17 cellular contexts compared by ENCODE assay signal in genomic region chr13:27977476-27978300, GRCh38. TPM values are rescaled to one million over a fixed set of nuclear protein-coding genes. Genes with fewer than 3 reads are reported as not detected.
DNase-seq lines count a peak whose midpoint lies in the region; ATAC-seq, FAIRE-seq and TF ChIP-seq lines count a peak whose summit lies in the region.
"Had no signal": no experiment of that assay in that cellular context is flagged by ENCODE, and none has a peak within 500 bp of the region (broad histone marks: within the 10 kb centered on the region; RNA-seq: fewer than 3 reads in every experiment).

No MANE protein-coding gene starts in this region.

- CTCF ChIA-PET in activated CD4-positive, alpha-beta T cell treated with anti-CD3 and anti-CD28 coated beads, Interleukin-2, amount 10 ng/mL, durations not matched to agents 7 days and 5 days (lab: Charles Lee): interaction anchor here (0.5 to 1.5 kb wide), 4 partner anchors 21 to 643 kb away, joined by 3 to 4 read pairs (median 3); no protein-coding TSS in a partner anchor
- CTCF ChIA-PET in WTC11 (lab: Charles Lee): interaction anchor here (1.0 to 12.5 kb wide), 10 partner anchors 10 to 188 kb away, joined by 3 to 134 read pairs (median 6); no protein-coding TSS in a partner anchor

- no peaks in the 10 kb centered on the region for H3K36me3 ChIP-seq in iPS-15b (ENCODE audit: control insufficient read depth, insufficient read depth, low read length)
- no peaks in the 10 kb centered on the region for H3K36me3 ChIP-seq in small intestine (ENCODE audit: control insufficient read depth in 2 of 2, insufficient read depth in 2 of 2, low read length in 2 of 2)
- H3K36me3 ChIP-seq: lower lobe of right lung had no signal

- H3K4me1 ChIP-seq in iPS-15b (ENCODE audit: control insufficient read depth, insufficient read depth, low read length) (no peaks in the 10 kb centered on the region), small intestine (ENCODE audit: control insufficient read depth in 2 of 2, insufficient read depth in 1 of 2, low read depth in 1 of 2, low read length in 1 of 2) (peaks cover 2 to 4% of the 10 kb centered on the region in 2 donors)
- H3K4me1 ChIP-seq: foreskin keratinocyte had no signal

- no peak for FAIRE-seq in small intestine (lab: Jason Lieb, UNC)

- H3K9me3 Mint-ChIP-seq in activated CD4-positive, alpha-beta T cell treated with anti-CD3 and anti-CD28 coated beads, Interleukin-2, amount 10 ng/mL, durations not matched to agents 24 days and 14 days: no peaks in the 10 kb centered on the region
- no peaks in the 10 kb centered on the region for H3K9me3 Mint-ChIP-seq in activated CD4-positive, alpha-beta T cell treated with anti-CD3 and anti-CD28 coated beads, Interleukin-2, amount 10 ng/mL, durations not matched to agents 7 days and 5 days
- no peaks in the 10 kb centered on the region for H3K9me3 Mint-ChIP-seq in WTC11

- peak overlapping the region; percentile 77 for H3K27ac Mint-ChIP-seq in activated CD4-positive, alpha-beta T cell treated with anti-CD3 and anti-CD28 coated beads, Interleukin-2, amount 10 ng/mL, durations not matched to agents 24 days and 14 days
- H3K27ac Mint-ChIP-seq in activated CD4-positive, alpha-beta T cell treated with anti-CD3 and anti-CD28 coated beads, Interleukin-2, amount 10 ng/mL, durations not matched to agents 7 days and 5 days: no peak overlapping the region
- H3K27ac Mint-ChIP-seq in WTC11: no peak overlapping the region

- peak overlapping the region; percentile 48 for H3K4me3 Mint-ChIP-seq in activated CD4-positive, alpha-beta T cell treated with anti-CD3 and anti-CD28 coated beads, Interleukin-2, amount 10 ng/mL, durations not matched to agents 24 days and 14 days
- no peak overlapping the region for H3K4me3 Mint-ChIP-seq in activated CD4-positive, alpha-beta T cell treated with anti-CD3 and anti-CD28 coated beads, Interleukin-2, amount 10 ng/mL, durations not matched to agents 7 days and 5 days
- peak overlapping the region; percentile 61 for H3K4me3 Mint-ChIP-seq in WTC11

- DNase-seq in activated CD4-positive, alpha-beta T cell treated with anti-CD3 and anti-CD28 coated beads, Interleukin-2, amount 10 ng/mL, durations not matched to agents 24 days and 14 days: no peak
- no peak for DNase-seq in activated CD4-positive, alpha-beta T cell treated with anti-CD3 and anti-CD28 coated beads, Interleukin-2, amount 10 ng/mL, durations not matched to agents 7 days and 5 days
- DNase-seq in WTC11 (ENCODE audit: low spot score) (peak; percentile 69), small intestine (peak; percentile 47), kidney tubule cell (ENCODE audit: low spot score) (no peak), RKO (ENCODE audit: low spot score) (no peak), NCI-H2107 (lab: John Stamatoyannopoulos, UW) (no peak)
- DNase-seq: ACHN, foreskin keratinocyte, KG1, lower lobe of right lung, NCI-H2171, PC-9, right cardiac atrium, T1000 had no signal

- TF ChIP-seq CTCF in WTC11 (IDR thresholded peaks at IDR 0.05): no peak

- WGBS in small intestine, 3 donors: 1 to 2% (median 2%) methylated on average over 71 to 80 of the region's 80 CpGs

- H3K27ac ChIP-seq in small intestine (ENCODE audit: low read depth in 1 of 2, low read length in 1 of 2): peak overlapping the region; percentile 94 to 97
- H3K27ac ChIP-seq: foreskin keratinocyte, lower lobe of right lung, PC-9 had no signal

- H3K27me3 ChIP-seq in iPS-15b (ENCODE audit: control insufficient read depth, insufficient read depth, low read length): peaks cover 100% of the 10 kb centered on the region
- H3K27me3 ChIP-seq in small intestine (ENCODE audit: control insufficient read depth in 2 of 2, insufficient read depth in 2 of 2, low read length in 2 of 2): peaks cover 0 to 52% of the 10 kb centered on the region in 2 donors

- no peak overlapping the region for H3K9ac ChIP-seq in iPS-15b (ENCODE audit: low read depth, low read length)

- no peaks in the 10 kb centered on the region for H3K9me3 ChIP-seq in iPS-15b (ENCODE audit: control insufficient read depth, insufficient read depth, low read length)
- no peaks in the 10 kb centered on the region for H3K9me3 ChIP-seq in small intestine (ENCODE audit: control insufficient read depth, low read depth)
- H3K9me3 ChIP-seq: lower lobe of right lung had no signal

- POLR2A ChIA-PET in activated CD4-positive, alpha-beta T cell treated with anti-CD3 and anti-CD28 coated beads, Interleukin-2, amount 10 ng/mL, durations not matched to agents 7 days and 5 days (lab: Charles Lee): no interaction called here
- POLR2A ChIA-PET in WTC11 (lab: Charles Lee): interaction anchor here (0.5 to 1.3 kb wide), 3 partner anchors 15 to 357 kb away, joined by 3 to 5 read pairs (median 5); partner anchors contain the start of gene LNX2

- H3K4me3 ChIP-seq in iPS-15b (ENCODE audit: low read depth, low read length): peak overlapping the region; percentile 22
- peak overlapping the region; percentile 51 to 84 for H3K4me3 ChIP-seq in small intestine (ENCODE audit: low read depth in 1 of 2, low read length in 2 of 2)
- H3K4me3 ChIP-seq: lower lobe of right lung, PC-9 had no signal

- peak; percentile 31 for ATAC-seq in WTC11
- ATAC-seq: foreskin keratinocyte, lower lobe of right lung had no signal

- H3K36me3 Mint-ChIP-seq in activated CD4-positive, alpha-beta T cell treated with anti-CD3 and anti-CD28 coated beads, Interleukin-2, amount 10 ng/mL, durations not matched to agents 24 days and 14 days (ENCODE audit: low read depth): no peaks in the 10 kb centered on the region
- no peaks in the 10 kb centered on the region for H3K36me3 Mint-ChIP-seq in activated CD4-positive, alpha-beta T cell treated with anti-CD3 and anti-CD28 coated beads, Interleukin-2, amount 10 ng/mL, durations not matched to agents 7 days and 5 days (ENCODE audit: low read depth)
- peaks cover 7% of the 10 kb centered on the region; the same call in 1 of the 2 replicates for H3K36me3 Mint-ChIP-seq in WTC11

- intact Hi-C loops in activated CD4-positive, alpha-beta T cell treated with anti-CD3 and anti-CD28 coated beads, Interleukin-2, amount 10 ng/mL, durations not matched to agents 24 days and 14 days (cut with micrococcal nuclease): loop anchor here (2.0 kb wide), 2 partner anchors 51 to 185 kb away; partner anchors contain the start of gene GSX1

- H3K4me1 Mint-ChIP-seq in activated CD4-positive, alpha-beta T cell treated with anti-CD3 and anti-CD28 coated beads, Interleukin-2, amount 10 ng/mL, durations not matched to agents 24 days and 14 days: peaks cover 8% of the 10 kb centered on the region
- peaks cover 9% of the 10 kb centered on the region for H3K4me1 Mint-ChIP-seq in activated CD4-positive, alpha-beta T cell treated with anti-CD3 and anti-CD28 coated beads, Interleukin-2, amount 10 ng/mL, durations not matched to agents 7 days and 5 days
- H3K4me1 Mint-ChIP-seq in WTC11: peaks cover 46% of the 10 kb centered on the region

- peaks cover 85% of the 10 kb centered on the region for H3K27me3 Mint-ChIP-seq in activated CD4-positive, alpha-beta T cell treated with anti-CD3 and anti-CD28 coated beads, Interleukin-2, amount 10 ng/mL, durations not matched to agents 24 days and 14 days
- H3K27me3 Mint-ChIP-seq in activated CD4-positive, alpha-beta T cell treated with anti-CD3 and anti-CD28 coated beads, Interleukin-2, amount 10 ng/mL, durations not matched to agents 7 days and 5 days: peaks cover 86% of the 10 kb centered on the region
- peaks cover 100% of the 10 kb centered on the region for H3K27me3 Mint-ChIP-seq in WTC11 (ENCODE audit: low read depth)

TF ChIP-seq in WTC11, 78 proteins besides CTCF, POLR2A, EP300 and RAD21:
- TF ChIP-seq KAT7 (CRISPR knock-in tag; IDR thresholded peaks at IDR 0.05; ENCODE audit: borderline replicate concordance): no peak
- TF ChIP-seq ZBTB43 (CRISPR knock-in tag; IDR thresholded peaks at IDR 0.05): 0 out of 2 replicates have a peak, but pooled peaks have one; percentile 24

RNA-seq across cellular contexts. Expression of gene CDX2, which starts 8.6 kb away (rescaled TPM):
- total RNA-seq in activated CD4-positive, alpha-beta T cell treated with anti-CD3 and anti-CD28 coated beads, Interleukin-2, amount 10 ng/mL, durations not matched to agents 24 days and 14 days: not detected in 2 replicates
- not detected for total RNA-seq in activated CD4-positive, alpha-beta T cell treated with anti-CD3 and anti-CD28 coated beads, Interleukin-2, amount 10 ng/mL, durations not matched to agents 7 days and 5 days
- total RNA-seq in WTC11 (2021): 0.09 to 0.44 TPM (median 0.11 TPM) in 3 replicates
- polyA plus RNA-seq in small intestine: 10 to 100 TPM; 66.2 to 94.2 (median 92.5) TPM
- total RNA-seq: cerebellum, foreskin keratinocyte, lower lobe of right lung, PC-9, right cardiac atrium had no signal
- polyA plus RNA-seq: foreskin keratinocyte, right cardiac atrium had no signal

RNA-seq across cellular contexts. Expression of gene URAD, which starts 10.8 kb away (rescaled TPM):
- total RNA-seq in activated CD4-positive, alpha-beta T cell treated with anti-CD3 and anti-CD28 coated beads, Interleukin-2, amount 10 ng/mL, durations not matched to agents 24 days and 14 days: not detected in 2 replicates
- not detected for total RNA-seq in activated CD4-positive, alpha-beta T cell treated with anti-CD3 and anti-CD28 coated beads, Interleukin-2, amount 10 ng/mL, durations not matched to agents 7 days and 5 days
- not detected in 3 replicates for total RNA-seq in WTC11 (2021)
- 10 to 100 TPM; 12.5 to 51.3 (median 16.8) TPM for polyA plus RNA-seq in small intestine
- total RNA-seq: cerebellum, foreskin keratinocyte, lower lobe of right lung, PC-9, right cardiac atrium had no signal
- polyA plus RNA-seq: foreskin keratinocyte, right cardiac atrium had no signal

RNA-seq across cellular contexts. Expression of gene PDX1, which starts 57.9 kb away (rescaled TPM):
- not detected in 2 replicates for total RNA-seq in activated CD4-positive, alpha-beta T cell treated with anti-CD3 and anti-CD28 coated beads, Interleukin-2, amount 10 ng/mL, durations not matched to agents 24 days and 14 days
- not detected for total RNA-seq in activated CD4-positive, alpha-beta T cell treated with anti-CD3 and anti-CD28 coated beads, Interleukin-2, amount 10 ng/mL, durations not matched to agents 7 days and 5 days
- total RNA-seq in WTC11 (2021): not detected in 3 replicates
- polyA plus RNA-seq in small intestine: 10 to 100 TPM; 18.8 to 47.6 (median 43.8) TPM
- total RNA-seq: cerebellum, foreskin keratinocyte, lower lobe of right lung, PC-9, right cardiac atrium had no signal
- polyA plus RNA-seq: foreskin keratinocyte, right cardiac atrium had no signal

Comparison
In these comparisons a context has a peak if more than half of its experiments do, and no peak if none do; other contexts are left out.
1. DNase-seq: peak in WTC11 (single experiment) and small intestine (single experiment); none in activated CD4-positive, alpha-beta T cell treated with anti-CD3 and anti-CD28 coated beads, Interleukin-2, amount 10 ng/mL, durations not matched to agents 24 days and 14 days (single experiment), activated CD4-positive, alpha-beta T cell treated with anti-CD3 and anti-CD28 coated beads, Interleukin-2, amount 10 ng/mL, durations not matched to agents 7 days and 5 days (single experiment), kidney tubule cell (single experiment), RKO (single experiment) and NCI-H2107 (single experiment).